Comparison of ENCODE assay signal across 16 cellular contexts in the genomic region with DNA sequence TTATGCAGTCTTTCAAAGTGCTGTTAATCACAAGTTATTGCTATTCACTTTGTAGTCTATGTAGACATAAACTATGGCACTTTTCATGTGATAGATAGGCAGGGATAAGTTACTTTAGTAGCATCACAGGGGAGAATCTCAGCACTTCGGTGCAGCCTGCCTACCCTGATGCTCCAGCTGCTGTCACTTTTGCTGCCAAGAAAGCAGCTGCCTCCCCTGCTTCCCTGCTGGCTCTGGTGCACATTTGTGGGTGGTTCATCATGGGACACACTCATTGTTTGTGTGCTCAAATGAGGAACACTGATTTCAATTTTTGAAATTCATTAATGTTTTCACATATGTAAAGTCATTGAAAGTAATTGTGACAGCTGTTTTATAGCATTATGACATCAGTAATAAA.
DNase-seq lines count a peak whose midpoint lies in the region.
"Had no signal": no experiment of that assay in that cellular context is flagged by ENCODE, and none has a peak within 500 bp of the region (broad histone marks: within the 10 kb centered on the region; RNA-seq: fewer than 3 reads in every experiment).

No MANE protein-coding gene starts in this region.

- intact Hi-C loops in head of caudate nucleus (cut with DNase I) = no loop called here

- DNase-seq in Ammon's horn (ENCODE audit: low spot score) = peak; percentile 49
- DNase-seq in NCI-H446 (lab: John Stamatoyannopoulos, UW) = peak; percentile 22 to 63
- DNase-seq in head of caudate nucleus = peak in 28 of 42 donors; percentile 5 to 64 (median 18)
- DNase-seq in pons (ENCODE audit: low spot score) = peak; percentile 31
- DNase-seq in NCI-H774 (lab: John Stamatoyannopoulos, UW) = no peak
- DNase-seq in NCI-H510A treated with DMSO at 0.1 percent for 48 hours (lab: John Stamatoyannopoulos, UW) = no peak
- DNase-seq in SIG-M5 treated with dmso at 0.1 percent for 504 hours (lab: John Stamatoyannopoulos, UW; ENCODE audit: unreplicated experiment) = no peak
- DNase-seq: AML-193; CD4-positive, CD25-positive, alpha-beta regulatory T cell; GM23248; HCEC 1CT; Kasumi-1; NCI-H1105; NCI-H187; NCI-H510A; SHP77 treated with DMSO at 0.1 percent for 48 hours had no signal

Comparison
In these comparisons a context has a peak if more than half of its experiments do, and no peak if none do; other contexts are left out.
1. DNase-seq: peak in Ammon's horn (single experiment), NCI-H446 (2 of 2), head of caudate nucleus (28 of 42) and pons (single experiment); none in NCI-H774 (single experiment), NCI-H510A treated with DMSO at 0.1 percent for 48 hours (single experiment) and SIG-M5 treated with dmso at 0.1 percent for 504 hours (single experiment).